1 cellular context compared by ENCODE assay signal in genomic region chr5:139453683-139454567, GRCh38.
TF ChIP-seq lines count a peak whose summit lies in the region.

No MANE protein-coding gene starts in this region.

TF ChIP-seq in endothelial cell of umbilical vein, 7 proteins besides CTCF, POLR2A, EP300 and RAD21:
- TF ChIP-seq MAX (IDR thresholded peaks at IDR 0.05; ENCODE audit: insufficient read depth, insufficient read length) (no peak), POLR2AphosphoS5 (IDR thresholded peaks at IDR 0.05; ENCODE audit: insufficient read depth, low read depth, low read length) (peak; percentile 17)
